In genomic region chr3:28050895-28051294, GRCh38 we compare ENCODE assay signal across 2 cellular contexts.
A peak's percentile ranks its signal among the peaks of the same experiment; 100 is the strongest.
TF ChIP-seq lines count a peak whose summit lies in the region.

No MANE protein-coding gene starts in this region.

TF ChIP-seq in SK-N-SH treated with all-trans-retinoic acid at 6 μM for 48 hours, 23 proteins besides CTCF, POLR2A, EP300 and RAD21 (continued from another document):
- TF ChIP-seq, protein P1, sequence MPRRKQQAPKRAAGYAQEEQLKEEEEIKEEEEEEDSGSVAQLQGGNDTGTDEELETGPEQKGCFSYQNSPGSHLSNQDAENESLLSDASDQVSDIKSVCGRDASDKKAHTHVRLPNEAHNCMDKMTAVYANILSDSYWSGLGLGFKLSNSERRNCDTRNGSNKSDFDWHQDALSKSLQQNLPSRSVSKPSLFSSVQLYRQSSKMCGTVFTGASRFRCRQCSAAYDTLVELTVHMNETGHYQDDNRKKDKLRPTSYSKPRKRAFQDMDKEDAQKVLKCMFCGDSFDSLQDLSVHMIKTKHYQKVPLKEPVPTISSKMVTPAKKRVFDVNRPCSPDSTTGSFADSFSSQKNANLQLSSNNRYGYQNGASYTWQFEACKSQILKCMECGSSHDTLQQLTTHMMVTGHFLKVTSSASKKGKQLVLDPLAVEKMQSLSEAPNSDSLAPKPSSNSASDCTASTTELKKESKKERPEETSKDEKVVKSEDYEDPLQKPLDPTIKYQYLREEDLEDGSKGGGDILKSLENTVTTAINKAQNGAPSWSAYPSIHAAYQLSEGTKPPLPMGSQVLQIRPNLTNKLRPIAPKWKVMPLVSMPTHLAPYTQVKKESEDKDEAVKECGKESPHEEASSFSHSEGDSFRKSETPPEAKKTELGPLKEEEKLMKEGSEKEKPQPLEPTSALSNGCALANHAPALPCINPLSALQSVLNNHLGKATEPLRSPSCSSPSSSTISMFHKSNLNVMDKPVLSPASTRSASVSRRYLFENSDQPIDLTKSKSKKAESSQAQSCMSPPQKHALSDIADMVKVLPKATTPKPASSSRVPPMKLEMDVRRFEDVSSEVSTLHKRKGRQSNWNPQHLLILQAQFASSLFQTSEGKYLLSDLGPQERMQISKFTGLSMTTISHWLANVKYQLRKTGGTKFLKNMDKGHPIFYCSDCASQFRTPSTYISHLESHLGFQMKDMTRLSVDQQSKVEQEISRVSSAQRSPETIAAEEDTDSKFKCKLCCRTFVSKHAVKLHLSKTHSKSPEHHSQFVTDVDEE (CRISPR knock-in tag; IDR thresholded peaks at IDR 0.05) = no peak
- no peak for TF ChIP-seq ZNF8 (CRISPR knock-in tag; IDR thresholded peaks at IDR 0.05)
- no peak for TF ChIP-seq POU6F1 (CRISPR knock-in tag; IDR thresholded peaks at IDR 0.05; ENCODE audit: borderline replicate concordance, low read depth)
- no peak for TF ChIP-seq ARNTL (CRISPR knock-in tag; IDR thresholded peaks at IDR 0.05; ENCODE audit: borderline replicate concordance, low read depth)
- TF ChIP-seq GLIS3 (CRISPR knock-in tag; IDR thresholded peaks at IDR 0.05) = no peak
- TF ChIP-seq, protein P2, sequence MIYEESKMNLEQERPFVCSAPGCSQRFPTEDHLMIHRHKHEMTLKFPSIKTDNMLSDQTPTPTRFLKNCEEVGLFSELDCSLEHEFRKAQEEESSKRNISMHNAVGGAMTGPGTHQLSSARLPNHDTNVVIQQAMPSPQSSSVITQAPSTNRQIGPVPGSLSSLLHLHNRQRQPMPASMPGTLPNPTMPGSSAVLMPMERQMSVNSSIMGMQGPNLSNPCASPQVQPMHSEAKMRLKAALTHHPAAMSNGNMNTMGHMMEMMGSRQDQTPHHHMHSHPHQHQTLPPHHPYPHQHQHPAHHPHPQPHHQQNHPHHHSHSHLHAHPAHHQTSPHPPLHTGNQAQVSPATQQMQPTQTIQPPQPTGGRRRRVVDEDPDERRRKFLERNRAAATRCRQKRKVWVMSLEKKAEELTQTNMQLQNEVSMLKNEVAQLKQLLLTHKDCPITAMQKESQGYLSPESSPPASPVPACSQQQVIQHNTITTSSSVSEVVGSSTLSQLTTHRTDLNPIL (CRISPR knock-in tag; IDR thresholded peaks at IDR 0.05; ENCODE audit: low read depth) = no peak
- TF ChIP-seq RARB (CRISPR knock-in tag; IDR thresholded peaks at IDR 0.05) = no peak

TF ChIP-seq in GM12878, 131 proteins besides CTCF, POLR2A, EP300 and RAD21 (continued from another document):
- TF ChIP-seq HDGF (IDR thresholded peaks at IDR 0.05) (no peak), TARDBP (IDR thresholded peaks at IDR 0.05; ENCODE audit: borderline replicate concordance) (no peak), FOXM1 (IDR thresholded peaks at IDR 0.05; ENCODE audit: low read depth, low read length) (no peak), SMAD1 (IDR thresholded peaks at IDR 0.05; ENCODE audit: low read depth, partially characterized antibody) (peak; percentile 36), CREM (IDR thresholded peaks at IDR 0.05; ENCODE audit: low read depth) (no peak), ZBTB40 (IDR thresholded peaks at IDR 0.05; ENCODE audit: borderline replicate concordance) (no peak), CHD4 (IDR thresholded peaks at IDR 0.05) (no peak), BHLHE40 (IDR thresholded peaks at IDR 0.05; ENCODE audit: borderline replicate concordance in 1 of 2, low read depth in 2 of 2, low read length in 1 of 2) (peak; percentile 25 to 32; a peak in 2 of 4 replicates), SRF (IDR thresholded peaks at IDR 0.05; ENCODE audit: low read depth in 2 of 2, low read length in 2 of 2) (no peak)
- TF ChIP-seq, protein P3, sequence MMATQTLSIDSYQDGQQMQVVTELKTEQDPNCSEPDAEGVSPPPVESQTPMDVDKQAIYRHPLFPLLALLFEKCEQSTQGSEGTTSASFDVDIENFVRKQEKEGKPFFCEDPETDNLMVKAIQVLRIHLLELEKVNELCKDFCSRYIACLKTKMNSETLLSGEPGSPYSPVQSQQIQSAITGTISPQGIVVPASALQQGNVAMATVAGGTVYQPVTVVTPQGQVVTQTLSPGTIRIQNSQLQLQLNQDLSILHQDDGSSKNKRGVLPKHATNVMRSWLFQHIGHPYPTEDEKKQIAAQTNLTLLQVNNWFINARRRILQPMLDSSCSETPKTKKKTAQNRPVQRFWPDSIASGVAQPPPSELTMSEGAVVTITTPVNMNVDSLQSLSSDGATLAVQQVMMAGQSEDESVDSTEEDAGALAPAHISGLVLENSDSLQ (IDR thresholded peaks at IDR 0.05) = peak; percentile 46; the same call in 1 of the 2 replicates
